1 cellular context compared by ENCODE assay signal in the genomic region with DNA sequence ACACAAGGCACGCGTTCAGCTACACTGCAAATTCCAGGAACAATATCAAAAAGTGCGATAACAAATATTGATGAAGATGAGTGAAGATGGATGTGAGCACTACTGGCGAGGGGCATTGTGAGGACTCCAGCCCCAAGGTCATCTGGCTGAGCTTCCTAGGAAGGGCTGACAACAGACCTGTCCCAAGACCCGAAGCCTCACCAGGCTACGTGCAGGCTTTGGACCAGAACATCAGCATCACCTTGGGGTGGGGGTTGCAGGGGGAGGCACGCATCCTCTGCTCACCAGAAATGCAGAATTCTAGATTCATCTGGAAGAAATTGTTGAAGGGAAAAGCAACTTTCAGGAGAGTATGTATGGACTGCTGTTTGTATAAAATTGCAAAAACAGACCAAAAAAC.
DNase-seq lines count a peak whose midpoint lies in the region.
"Not testable (repeated sequence)": the region's sequence is repeated elsewhere in the genome, so short reads cannot be mapped to it uniquely, and the experiment has no call there.

No MANE protein-coding gene starts in this region.

- H4K91ac ChIP-seq in trophoblast cell (ENCODE audit: low read depth, low read length): not testable (repeated sequence)

- H3K14ac ChIP-seq in trophoblast cell (ENCODE audit: low read length): not testable (repeated sequence)

- not testable (repeated sequence) for H4K12ac ChIP-seq in trophoblast cell (ENCODE audit: low read depth, low read length)

- H2BK12ac ChIP-seq in trophoblast cell (ENCODE audit: low read length): not testable (repeated sequence)

- not testable (repeated sequence) for H3K27me3 ChIP-seq in trophoblast cell (ENCODE audit: insufficient read depth, low read length)

- not testable (repeated sequence) for DNase-seq in trophoblast cell

- not testable (repeated sequence) for H3K4me1 ChIP-seq in trophoblast cell (ENCODE audit: control insufficient read depth in 1 of 2, insufficient read depth in 2 of 2, low read length in 2 of 2)

- H3K4me2 ChIP-seq in trophoblast cell (ENCODE audit: low read length): not testable (repeated sequence)

- not testable (repeated sequence) for H3K79me1 ChIP-seq in trophoblast cell (ENCODE audit: low read length)

- not testable (repeated sequence) for H3K4ac ChIP-seq in trophoblast cell (ENCODE audit: low read depth, low read length)

- not testable (repeated sequence) for H2AFZ ChIP-seq in trophoblast cell (ENCODE audit: insufficient read depth, low read length, poor library complexity)

- not testable (repeated sequence) for H4K8ac ChIP-seq in trophoblast cell (ENCODE audit: low read depth, low read length)

- H3K9me3 ChIP-seq in trophoblast cell (ENCODE audit: insufficient read depth, low read depth, low read length): peaks cover 19% of the 10 kb centered on the region

- not testable (repeated sequence) for H3K79me2 ChIP-seq in trophoblast cell (ENCODE audit: control insufficient read depth, insufficient read depth, low read length, poor library complexity)

- H3K9ac ChIP-seq in trophoblast cell (ENCODE audit: low read length): peak overlapping the region; percentile 15

- not testable (repeated sequence) for H2BK120ac ChIP-seq in trophoblast cell (ENCODE audit: insufficient read depth, low read length, poor library complexity)

- not testable (repeated sequence) for H2AK5ac ChIP-seq in trophoblast cell (ENCODE audit: low read length)

- WGBS in trophoblast cell (ENCODE audit: extremely low coverage, insufficient coverage, insufficient read length): no CpG with 5 or more reads among the region's 7 CpGs

- not testable (repeated sequence) for H2BK5ac ChIP-seq in trophoblast cell (ENCODE audit: low read depth, low read length, poor library complexity)

- not testable (repeated sequence) for H3K23ac ChIP-seq in trophoblast cell (ENCODE audit: low read length)

- not testable (repeated sequence) for H3K4me3 ChIP-seq in trophoblast cell (ENCODE audit: low read depth, low read length)

- not testable (repeated sequence) for H3K36me3 ChIP-seq in trophoblast cell (ENCODE audit: control insufficient read depth in 1 of 2, insufficient read depth in 2 of 2, low read length in 2 of 2)

- H3K27ac ChIP-seq in trophoblast cell (ENCODE audit: low read depth, low read length): not testable (repeated sequence)

- not testable (repeated sequence) for H3K18ac ChIP-seq in trophoblast cell (ENCODE audit: low read length)
